In genomic region chr2:170937980-170938379, GRCh38 we compare ENCODE assay signal across 16 cellular contexts. TPM values are rescaled to one million over a fixed set of nuclear protein-coding genes. Genes with fewer than 3 reads are reported as not detected.
DNase-seq lines count a peak whose midpoint lies in the region; ATAC-seq, FAIRE-seq and TF ChIP-seq lines count a peak whose summit lies in the region.
"Had no signal": no experiment of that assay in that cellular context is flagged by ENCODE, and none has a peak within 500 bp of the region (broad histone marks: within the 10 kb centered on the region; RNA-seq: fewer than 3 reads in every experiment).

No MANE protein-coding gene starts in this region.

- no peaks in the 10 kb centered on the region for H3K9me3 ChIP-seq in CD4-positive, alpha-beta T cell (ENCODE audit: control insufficient read depth, low read length)
- H3K9me3 ChIP-seq in HEK293 (ENCODE audit: control insufficient read depth, insufficient read depth, low read depth, low read length) (no peaks in the 10 kb centered on the region), MM.1S (replicated peaks; ENCODE audit: insufficient read depth, low read length) (no peaks in the 10 kb centered on the region)
- H3K9me3 ChIP-seq: BE2C, Caco-2 had no signal

- H3F3A ChIP-seq in MM.1S (ENCODE audit: insufficient read depth, low read length), result no peaks in the 10 kb centered on the region

- H3K9me2 ChIP-seq in MM.1S (replicated peaks; ENCODE audit: insufficient read depth, low read length), result no peaks in the 10 kb centered on the region

- intact Hi-C loops in CD4-positive, alpha-beta T cell (cut with DNase I, micrococcal nuclease), result loop anchor here in 1 of 2 experiments (10.0 kb wide), 1 partner anchor 1057 kb away; the partner anchor contains the start of gene METAP1D

- no peak overlapping the region for H3K4me2 ChIP-seq in MM.1S (ENCODE audit: low read depth, low read length)

- H3K79me2 ChIP-seq in MM.1S (ENCODE audit: low read length), result peaks cover 100% of the 10 kb centered on the region

- H3K9ac ChIP-seq in MM.1S (ENCODE audit: low read length), result no peak overlapping the region

- ATAC-seq in CD4-positive, alpha-beta T cell (ENCODE audit: poor library complexity), result no peak
- ATAC-seq in WTC11, result no peak
- ATAC-seq: GM12878 had no signal

- no peak for FAIRE-seq in frontal cortex (lab: Jason Lieb, UNC)
- FAIRE-seq: H1 had no signal

- H3K36me3 ChIP-seq in HEK293 (ENCODE audit: control insufficient read depth in 2 of 2, insufficient read depth in 1 of 2, low read length in 2 of 2), result peaks cover 4 to 29% of the 10 kb centered on the region in 2 experiments; a peak in 2 of 3 replicates
- H3K36me3 ChIP-seq in MM.1S (replicated peaks; ENCODE audit: insufficient read depth, low read length), result peaks cover 4% of the 10 kb centered on the region; the same call in 1 of the 2 replicates
- H3K36me3 ChIP-seq: BE2C had no signal

- H3K4me1 ChIP-seq in HEK293 (ENCODE audit: control insufficient read depth, insufficient read depth, low read length) (peaks cover 4% of the 10 kb centered on the region; the same call in 1 of the 2 replicates), MM.1S (ENCODE audit: low read length) (no peaks in the 10 kb centered on the region)
- H3K4me1 ChIP-seq: BE2C, Caco-2 had no signal

- H3K4me3 ChIP-seq in HEK293 (ENCODE audit: low read depth, low read length) (no peak overlapping the region), MM.1S (ENCODE audit: low read length) (no peak overlapping the region)
- H3K4me3 ChIP-seq: GM12878 had no signal

- H4K20me1 ChIP-seq in MM.1S (ENCODE audit: insufficient read depth, low read length), result peaks cover 80% of the 10 kb centered on the region

- H3K9me3 Mint-ChIP-seq in CD4-positive, alpha-beta T cell, result no peaks in the 10 kb centered on the region
- no peaks in the 10 kb centered on the region for H3K9me3 Mint-ChIP-seq in WTC11
- H3K9me3 Mint-ChIP-seq: CD4-positive, CD25-positive, alpha-beta regulatory T cell; H9 had no signal

- no peak overlapping the region for H3K27ac ChIP-seq in CD4-positive, alpha-beta T cell (ENCODE audit: low read depth, low read length)
- no peak overlapping the region for H3K27ac ChIP-seq in HEK293 (ENCODE audit: extremely low read depth, low read depth, low read length)
- no peak overlapping the region for H3K27ac ChIP-seq in MM.1S (ENCODE audit: low read length)

- H2AFZ ChIP-seq in MM.1S (ENCODE audit: low read length), result no peak overlapping the region

- H3K36me3 Mint-ChIP-seq in CD4-positive, alpha-beta T cell (ENCODE audit: low read depth), result peaks cover 68% of the 10 kb centered on the region
- H3K36me3 Mint-ChIP-seq in WTC11, result no peaks in the 10 kb centered on the region; the same call in 1 of the 2 replicates

- DNase-seq in CD4-positive, alpha-beta T cell, result no peak
- DNase-seq in WTC11 (ENCODE audit: low spot score) (no peak), MM.1S (no peak), frontal cortex (ENCODE audit: low spot score in 2 of 2) (no peak)
- no peak for DNase-seq in activated naive CD4-positive, alpha-beta T cell (lab: John Stamatoyannopoulos, UW)
- DNase-seq: ACHN; BE2C; C1 segment of cervical spinal cord; Caco-2; CD4-positive, CD25-positive, alpha-beta regulatory T cell; DMS153; DMS79 treated with DMSO at 0.1 percent for 48 hours; H9 had no signal

- CTCF ChIA-PET in CD4-positive, alpha-beta T cell (lab: Charles Lee), result interaction anchor here (1.4 to 1.7 kb wide), 2 partner anchors 9 to 11 kb away, joined by 4 to 13 read pairs; partner anchors contain the start of gene GORASP2
- CTCF ChIA-PET in HEK293 (lab: Yijun Ruan, JAX), result interaction anchor here (1.6 kb wide), 1 partner anchor 9 kb away, joined by 7 read pairs; the partner anchor contains the start of gene GORASP2
- CTCF ChIA-PET in WTC11 (lab: Charles Lee), result interaction anchor here (1.1 to 1.8 kb wide), 2 partner anchors 9 to 93 kb away, joined by 3 to 15 read pairs; partner anchors contain the start of gene GORASP2

- H3K4me1 Mint-ChIP-seq in CD4-positive, alpha-beta T cell (ENCODE audit: low read depth), result peaks cover 84% of the 10 kb centered on the region
- H3K4me1 Mint-ChIP-seq in WTC11, result peaks cover 27% of the 10 kb centered on the region

- POLR2A ChIA-PET in CD4-positive, alpha-beta T cell (lab: Charles Lee), result interaction anchor here (1.3 kb wide), 1 partner anchor 9 kb away, joined by 3 read pairs; the partner anchor contains the start of gene GORASP2
- POLR2A ChIA-PET in HEK293 (lab: Yijun Ruan, JAX) (interaction anchor here (1.3 kb wide), 1 partner anchor 9 kb away, joined by 3 read pairs; the partner anchor contains the start of gene GORASP2), WTC11 (lab: Charles Lee) (no interaction called here)

- H3K27me3 Mint-ChIP-seq in CD4-positive, alpha-beta T cell, result no peaks in the 10 kb centered on the region
- no peaks in the 10 kb centered on the region for H3K27me3 Mint-ChIP-seq in WTC11 (ENCODE audit: low read depth)
- H3K27me3 Mint-ChIP-seq: CD4-positive, CD25-positive, alpha-beta regulatory T cell had no signal

- H3K27ac Mint-ChIP-seq in CD4-positive, alpha-beta T cell, result peak overlapping the region; percentile 9
- H3K27ac Mint-ChIP-seq in WTC11, result peak overlapping the region; percentile 28; the same call in 1 of the 2 replicates

- no peak for TF ChIP-seq CTCF in CD4-positive, alpha-beta T cell (IDR thresholded peaks at IDR 0.05)
- no peak for TF ChIP-seq CTCF in HEK293 (tag by site-specific recombination; IDR thresholded peaks at IDR 0.05)
- no peak for TF ChIP-seq CTCF in WTC11 (IDR thresholded peaks at IDR 0.05)
- TF ChIP-seq CTCF in MM.1S (IDR thresholded peaks at IDR 0.05; ENCODE audit: low read length), result no peak

- no peak overlapping the region for H3K4me3 Mint-ChIP-seq in CD4-positive, alpha-beta T cell
- no peak overlapping the region for H3K4me3 Mint-ChIP-seq in WTC11
- H3K4me3 Mint-ChIP-seq: CD4-positive, CD25-positive, alpha-beta regulatory T cell; H9 had no signal

- H3K27me3 ChIP-seq in CD4-positive, alpha-beta T cell (ENCODE audit: control insufficient read depth, insufficient read depth, low read length), result no peaks in the 10 kb centered on the region
- H3K27me3 ChIP-seq in MM.1S (replicated peaks; ENCODE audit: insufficient read depth, low read length), result no peaks in the 10 kb centered on the region
- H3K27me3 ChIP-seq: BE2C had no signal

TF ChIP-seq in HEK293, 187 proteins besides CTCF, POLR2A, EP300 and RAD21 (continues in another document):
- TF ChIP-seq HOXA7 (CRISPR knock-in tag; IDR thresholded peaks at IDR 0.05; ENCODE audit: borderline replicate concordance) (no peak), ZNF302 (tag by site-specific recombination; IDR thresholded peaks at IDR 0.05; ENCODE audit: low read depth) (no peak), ZNF664 (tag by site-specific recombination; IDR thresholded peaks at IDR 0.05) (peak; percentile 91), ZNF19 (tag by site-specific recombination; IDR thresholded peaks at IDR 0.05; ENCODE audit: low read depth) (no peak), BCL11B (tag by site-specific recombination; IDR thresholded peaks at IDR 0.05; ENCODE audit: low read depth) (no peak), HOXD13 (CRISPR knock-in tag; IDR thresholded peaks at IDR 0.05; ENCODE audit: borderline replicate concordance) (no peak)

TF ChIP-seq in WTC11, 78 proteins besides CTCF, POLR2A, EP300 and RAD21 (continues in another document):
- TF ChIP-seq ZMAT4 (CRISPR knock-in tag; IDR thresholded peaks at IDR 0.05) (no peak), HMGA2 (CRISPR knock-in tag; IDR thresholded peaks at IDR 0.05) (no peak), NR3C1 (CRISPR knock-in tag; conservative IDR thresholded peaks at IDR 0.05; ENCODE audit: low read depth) (no peak), HMGXB4 (CRISPR knock-in tag; IDR thresholded peaks at IDR 0.05) (no peak), FOXK1 (CRISPR knock-in tag; IDR thresholded peaks at IDR 0.05) (no peak), ZNF232 (CRISPR knock-in tag; IDR thresholded peaks at IDR 0.05) (no peak), USF2 (CRISPR knock-in tag; IDR thresholded peaks at IDR 0.05) (no peak)
- TF ChIP-seq, protein P1, sequence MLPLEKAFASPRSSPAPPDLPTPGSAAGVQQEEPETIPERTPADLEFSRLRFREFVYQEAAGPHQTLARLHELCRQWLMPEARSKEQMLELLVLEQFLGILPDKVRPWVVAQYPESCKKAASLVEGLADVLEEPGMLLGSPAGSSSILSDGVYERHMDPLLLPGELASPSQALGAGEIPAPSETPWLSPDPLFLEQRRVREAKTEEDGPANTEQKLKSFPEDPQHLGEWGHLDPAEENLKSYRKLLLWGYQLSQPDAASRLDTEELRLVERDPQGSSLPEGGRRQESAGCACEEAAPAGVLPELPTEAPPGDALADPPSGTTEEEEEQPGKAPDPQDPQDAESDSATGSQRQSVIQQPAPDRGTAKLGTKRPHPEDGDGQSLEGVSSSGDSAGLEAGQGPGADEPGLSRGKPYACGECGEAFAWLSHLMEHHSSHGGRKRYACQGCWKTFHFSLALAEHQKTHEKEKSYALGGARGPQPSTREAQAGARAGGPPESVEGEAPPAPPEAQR (CRISPR knock-in tag; IDR thresholded peaks at IDR 0.05), result no peak

RNA-seq across cellular contexts. Expression of gene GORASP2, which starts 8.9 kb away (rescaled TPM):
- total RNA-seq in CD4-positive, alpha-beta T cell, result 10 to 100 TPM; 87.3 to 95.7 TPM
- total RNA-seq in WTC11 (2021) (77.8 to 102 TPM (median 79.2 TPM) in 3 replicates), frontal cortex (21.6 TPM)
